ENCODE assay signal across 16 cellular contexts in the genomic region with DNA sequence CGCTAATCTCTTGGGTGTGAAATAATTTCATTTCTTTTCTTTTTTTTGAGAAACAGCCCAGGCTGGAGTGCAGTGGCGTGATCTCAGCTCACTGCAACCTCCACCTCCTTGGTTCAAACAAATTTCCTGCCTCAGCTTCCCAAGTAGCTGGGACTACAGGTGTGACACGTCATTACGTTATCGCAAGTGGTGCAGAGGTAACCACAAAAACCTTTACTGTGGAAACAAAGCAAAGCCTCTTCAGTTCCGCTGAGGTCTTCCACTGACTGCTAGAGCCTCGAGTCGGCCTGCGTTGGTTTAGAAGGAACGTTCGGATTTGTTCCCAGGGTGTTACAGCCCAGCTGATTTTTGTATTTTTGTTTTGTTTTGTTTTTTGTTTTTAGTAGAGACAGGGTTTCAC. TPM values are rescaled to one million over a fixed set of nuclear protein-coding genes. Genes with fewer than 3 reads are reported as not detected.
DNase-seq lines count a peak whose midpoint lies in the region; ATAC-seq, FAIRE-seq and TF ChIP-seq lines count a peak whose summit lies in the region.
"Had no signal": no experiment of that assay in that cellular context is flagged by ENCODE, and none has a peak within 500 bp of the region (broad histone marks: within the 10 kb centered on the region; RNA-seq: fewer than 3 reads in every experiment).

No MANE protein-coding gene starts in this region.

- POLR2A ChIA-PET in CD4-positive, alpha-beta T cell (lab: Charles Lee): interaction anchor here (0.7 to 4.8 kb wide), 14 partner anchors 7 to 509 kb away, joined by 3 to 50 read pairs (median 8); a partner anchor contains a TSS

- H3K4me1 ChIP-seq in pancreas (peaks cover 0 to 6% (median 0%) of the 10 kb centered on the region in 3 donors), vagina (peaks cover 14% of the 10 kb centered on the region)
- H3K4me1 ChIP-seq: uterus had no signal

- H3K36me3 ChIP-seq in pancreas: peaks cover 0 to 6% (median 0%) of the 10 kb centered on the region in 3 donors
- no peaks in the 10 kb centered on the region for H3K36me3 ChIP-seq in vagina
- H3K36me3 ChIP-seq in H7 (replicated peaks; ENCODE audit: control insufficient read depth, insufficient read depth, low read length): no peaks in the 10 kb centered on the region; the same call in 1 of the 2 replicates
- H3K36me3 ChIP-seq: uterus had no signal

- H3K27ac Mint-ChIP-seq in CD4-positive, alpha-beta T cell: peak overlapping the region; percentile 92
- peak overlapping the region; percentile 94 for H3K27ac Mint-ChIP-seq in T-helper 17 cell
- peak overlapping the region; percentile 87 for H3K27ac Mint-ChIP-seq in activated T-helper 1 cell treated with anti-CD3 and anti-CD28 coated beads, Interleukin-12 subunit alpha, Interleukin-12 subunit beta, Interleukin-2, Interleukin-4 antibody, amounts not matched to agents 30 ng/mL and 10 ng/mL and 1 ng/mL, durations not matched to agents 14 hours and 24 hours and 36 hours
- H3K27ac Mint-ChIP-seq in effector memory CD8-positive, alpha-beta T cell: peak overlapping the region; percentile 58 to 85
- H3K27ac Mint-ChIP-seq: mesothelial cell of epicardium had no signal

- H3K36me3 Mint-ChIP-seq in CD4-positive, alpha-beta T cell (ENCODE audit: low read depth): peaks cover 17% of the 10 kb centered on the region
- H3K36me3 Mint-ChIP-seq in T-helper 17 cell (ENCODE audit: low read depth): no peaks in the 10 kb centered on the region
- H3K36me3 Mint-ChIP-seq in activated T-helper 1 cell treated with anti-CD3 and anti-CD28 coated beads, Interleukin-12 subunit alpha, Interleukin-12 subunit beta, Interleukin-2, Interleukin-4 antibody, amounts not matched to agents 30 ng/mL and 10 ng/mL and 1 ng/mL, durations not matched to agents 14 hours and 24 hours and 36 hours (ENCODE audit: low read depth): no peaks in the 10 kb centered on the region
- H3K36me3 Mint-ChIP-seq in effector memory CD8-positive, alpha-beta T cell (ENCODE audit: insufficient read depth): peaks cover 22% of the 10 kb centered on the region

- peak; percentile 59 for ATAC-seq in CD4-positive, alpha-beta T cell (ENCODE audit: poor library complexity)
- peak; percentile 73 for ATAC-seq in T-helper 17 cell
- ATAC-seq in effector memory CD8-positive, alpha-beta T cell (replicated peaks): peak; percentile 74
- ATAC-seq in pancreas: no peak

- 84 to 90% methylated on average over 11 of the region's 11 CpGs for WGBS in pancreas, 2 donors

- no peaks in the 10 kb centered on the region for H3K9me3 Mint-ChIP-seq in CD4-positive, alpha-beta T cell
- H3K9me3 Mint-ChIP-seq in activated T-helper 1 cell treated with anti-CD3 and anti-CD28 coated beads, Interleukin-12 subunit alpha, Interleukin-12 subunit beta, Interleukin-2, Interleukin-4 antibody, amounts not matched to agents 30 ng/mL and 10 ng/mL and 1 ng/mL, durations not matched to agents 14 hours and 24 hours and 36 hours: no peaks in the 10 kb centered on the region
- no peaks in the 10 kb centered on the region for H3K9me3 Mint-ChIP-seq in effector memory CD8-positive, alpha-beta T cell
- H3K9me3 Mint-ChIP-seq: immature natural killer cell, mesothelial cell of epicardium had no signal

- H3K4me3 Mint-ChIP-seq in CD4-positive, alpha-beta T cell: peak overlapping the region; percentile 90
- peak overlapping the region; percentile 69 for H3K4me3 Mint-ChIP-seq in T-helper 17 cell
- peak overlapping the region; percentile 75 for H3K4me3 Mint-ChIP-seq in activated T-helper 1 cell treated with anti-CD3 and anti-CD28 coated beads, Interleukin-12 subunit alpha, Interleukin-12 subunit beta, Interleukin-2, Interleukin-4 antibody, amounts not matched to agents 30 ng/mL and 10 ng/mL and 1 ng/mL, durations not matched to agents 14 hours and 24 hours and 36 hours
- H3K4me3 Mint-ChIP-seq in effector memory CD8-positive, alpha-beta T cell: peak overlapping the region; percentile 69 to 73
- H3K4me3 Mint-ChIP-seq: mesothelial cell of epicardium had no signal

- H3K4me3 ChIP-seq in pancreas (no peak overlapping the region), vagina (no peak overlapping the region), H7 (ENCODE audit: insufficient read depth, low read depth, low read length) (no peak overlapping the region)
- H3K4me3 ChIP-seq: dorsolateral prefrontal cortex, uterus had no signal

- no peaks in the 10 kb centered on the region for H3K9me3 ChIP-seq in CD4-positive, alpha-beta T cell (ENCODE audit: control insufficient read depth, low read length)
- no peaks in the 10 kb centered on the region for H3K9me3 ChIP-seq in T-helper 17 cell (ENCODE audit: control insufficient read depth, low read length, poor library complexity, severe bottlenecking)
- no peaks in the 10 kb centered on the region for H3K9me3 ChIP-seq in pancreas
- no peaks in the 10 kb centered on the region for H3K9me3 ChIP-seq in vagina
- H3K9me3 ChIP-seq: uterus had no signal

- H3K27me3 ChIP-seq in CD4-positive, alpha-beta T cell (ENCODE audit: control insufficient read depth, insufficient read depth, low read length): no peaks in the 10 kb centered on the region
- H3K27me3 ChIP-seq in pancreas: no peaks in the 10 kb centered on the region
- no peaks in the 10 kb centered on the region for H3K27me3 ChIP-seq in vagina
- H3K27me3 ChIP-seq in H7 (ENCODE audit: control insufficient read depth, insufficient read depth, low read length): no peaks in the 10 kb centered on the region
- H3K27me3 ChIP-seq: dorsolateral prefrontal cortex, uterus had no signal

- TF ChIP-seq CTCF in CD4-positive, alpha-beta T cell (IDR thresholded peaks at IDR 0.05): no peak
- TF ChIP-seq CTCF in pancreas (IDR thresholded peaks at IDR 0.05) (no peak), vagina (IDR thresholded peaks at IDR 0.05) (no peak)

- FAIRE-seq in pancreas (lab: Jason Lieb, UNC): no peak

- H3K27ac ChIP-seq in CD4-positive, alpha-beta T cell (ENCODE audit: low read depth, low read length): peak overlapping the region; percentile 64
- H3K27ac ChIP-seq in pancreas (no peak overlapping the region), vagina (no peak overlapping the region)
- H3K27ac ChIP-seq: dorsolateral prefrontal cortex, uterus had no signal

- no peaks in the 10 kb centered on the region for H3K27me3 Mint-ChIP-seq in CD4-positive, alpha-beta T cell
- H3K27me3 Mint-ChIP-seq in T-helper 17 cell: no peaks in the 10 kb centered on the region
- peaks cover 24% of the 10 kb centered on the region for H3K27me3 Mint-ChIP-seq in activated T-helper 1 cell treated with anti-CD3 and anti-CD28 coated beads, Interleukin-12 subunit alpha, Interleukin-12 subunit beta, Interleukin-2, Interleukin-4 antibody, amounts not matched to agents 30 ng/mL and 10 ng/mL and 1 ng/mL, durations not matched to agents 14 hours and 24 hours and 36 hours (ENCODE audit: insufficient read depth)
- H3K27me3 Mint-ChIP-seq in effector memory CD8-positive, alpha-beta T cell: no peaks in the 10 kb centered on the region

- peak in 7 of 10 experiments; percentile 36 to 71 (median 40) for DNase-seq in CD4-positive, alpha-beta T cell
- DNase-seq in T-helper 17 cell (peak in 1 of 3 donors; percentile 48), pancreas (no peak), vagina (ENCODE audit: extremely low spot score in 2 of 2) (no peak), H7 (no peak), D341Med (ENCODE audit: low spot score) (no peak)
- DNase-seq in activated T-helper 1 cell treated with anti-CD3 and anti-CD28 coated beads, Interleukin-12 subunit alpha, Interleukin-12 subunit beta, Interleukin-2, Interleukin-4 antibody, amounts not matched to agents 30 ng/mL and 10 ng/mL and 1 ng/mL, durations not matched to agents 14 hours and 24 hours and 36 hours (ENCODE audit: low spot score): peak; percentile 76
- peak; percentile 47 to 53 (median 53) for DNase-seq in effector memory CD8-positive, alpha-beta T cell
- DNase-seq: dorsolateral prefrontal cortex, foreskin fibroblast, KG1, posterior cingulate gyrus, SHP77, uterus had no signal

- peaks cover 39% of the 10 kb centered on the region for H3K4me1 Mint-ChIP-seq in CD4-positive, alpha-beta T cell (ENCODE audit: low read depth)
- H3K4me1 Mint-ChIP-seq in T-helper 17 cell: peaks cover 26% of the 10 kb centered on the region
- peaks cover 35% of the 10 kb centered on the region for H3K4me1 Mint-ChIP-seq in activated T-helper 1 cell treated with anti-CD3 and anti-CD28 coated beads, Interleukin-12 subunit alpha, Interleukin-12 subunit beta, Interleukin-2, Interleukin-4 antibody, amounts not matched to agents 30 ng/mL and 10 ng/mL and 1 ng/mL, durations not matched to agents 14 hours and 24 hours and 36 hours (ENCODE audit: low read depth)
- peaks cover 18 to 33% of the 10 kb centered on the region in 2 donors for H3K4me1 Mint-ChIP-seq in effector memory CD8-positive, alpha-beta T cell (ENCODE audit: low read depth in 2 of 2)

- intact Hi-C loops in CD4-positive, alpha-beta T cell (cut with DNase I, micrococcal nuclease): no loop called here
- intact Hi-C loops in activated T-helper 1 cell treated with anti-CD3 and anti-CD28 coated beads, Interleukin-12 subunit alpha, Interleukin-12 subunit beta, Interleukin-2, Interleukin-4 antibody, amounts not matched to agents 30 ng/mL and 10 ng/mL and 1 ng/mL, durations not matched to agents 14 hours and 24 hours and 36 hours (cut with micrococcal nuclease): loop anchor here (1.0 to 10.0 kb wide), 4 partner anchors 8 to 542 kb away; a partner anchor contains a TSS
- intact Hi-C loops in pancreas (cut with DNase I) (no loop called here), vagina (cut with DNase I) (no loop called here)

- CTCF ChIA-PET in CD4-positive, alpha-beta T cell (lab: Charles Lee): interaction anchor here (1.0 to 5.4 kb wide), 6 partner anchors 13 to 122 kb away, joined by 3 to 60 read pairs (median 12); a partner anchor contains a TSS

- TF ChIP-seq POLR2A in vagina (IDR thresholded peaks at IDR 0.05): no peak

RNA-seq across cellular contexts. Expression of a gene that starts 2.0 kb away (rescaled TPM):
- total RNA-seq in CD4-positive, alpha-beta T cell: 10 to 100 TPM; 11.2 to 11.8 TPM
- 10 to 100 TPM; 11.3 to 13.8 TPM for total RNA-seq in T-helper 17 cell
- total RNA-seq in activated T-helper 1 cell treated with anti-CD3 and anti-CD28 coated beads, Interleukin-12 subunit alpha, Interleukin-12 subunit beta, Interleukin-2, Interleukin-4 antibody, amounts not matched to agents 30 ng/mL and 10 ng/mL and 1 ng/mL, durations not matched to agents 14 hours and 24 hours and 36 hours: 3.0 and 4.9 TPM in 2 replicates
- total RNA-seq in pancreas: 1 to 10 TPM; 3.7 to 5.8 (median 4.6) TPM
- polyA plus RNA-seq in pancreas: 10 to 100 TPM; 10.3 to 12.9 TPM
- 5.2 TPM for total RNA-seq in vagina
- 9.8 and 12.5 TPM in 2 replicates for total RNA-seq in H7 (2014; rRNA removed; shearing (Covaris generic))

RNA-seq across cellular contexts. Expression of a gene that starts 14.5 kb away (rescaled TPM):
- 10 to 100 TPM; 45.2 to 46.6 TPM for total RNA-seq in CD4-positive, alpha-beta T cell
- total RNA-seq in T-helper 17 cell (10 to 100 TPM; 40.3 to 41.8 TPM), pancreas (10 to 100 TPM; 12.7 to 24.3 (median 17.6) TPM), vagina (30.9 TPM)
- 39.8 and 40.4 TPM in 2 replicates for total RNA-seq in activated T-helper 1 cell treated with anti-CD3 and anti-CD28 coated beads, Interleukin-12 subunit alpha, Interleukin-12 subunit beta, Interleukin-2, Interleukin-4 antibody, amounts not matched to agents 30 ng/mL and 10 ng/mL and 1 ng/mL, durations not matched to agents 14 hours and 24 hours and 36 hours
- 10 to 100 TPM; 35.0 to 40.5 TPM for polyA plus RNA-seq in pancreas
- total RNA-seq in H7 (2014; rRNA removed; shearing (Covaris generic)): 16.0 and 25.0 TPM in 2 replicates

RNA-seq across cellular contexts. Expression of a gene that starts 17.1 kb away (rescaled TPM):
- total RNA-seq in CD4-positive, alpha-beta T cell: 10 to 100 TPM; 23.1 to 24.7 TPM
- total RNA-seq in T-helper 17 cell (10 to 100 TPM; 24.7 to 26.3 TPM), pancreas (10 to 100 TPM; 12.9 to 23.2 (median 16.9) TPM), vagina (15.5 TPM)
- 35.6 and 36.4 TPM in 2 replicates for total RNA-seq in activated T-helper 1 cell treated with anti-CD3 and anti-CD28 coated beads, Interleukin-12 subunit alpha, Interleukin-12 subunit beta, Interleukin-2, Interleukin-4 antibody, amounts not matched to agents 30 ng/mL and 10 ng/mL and 1 ng/mL, durations not matched to agents 14 hours and 24 hours and 36 hours
- polyA plus RNA-seq in pancreas: 10 to 100 TPM; 13.8 to 16.6 TPM
- 64.7 and 67.0 TPM in 2 replicates for total RNA-seq in H7 (2014; rRNA removed; shearing (Covaris generic))

RNA-seq across cellular contexts. Expression of a gene that starts 20.9 kb away (rescaled TPM):
- 10 to 100 TPM; 12.0 to 12.9 TPM for total RNA-seq in CD4-positive, alpha-beta T cell
- total RNA-seq in T-helper 17 cell: 10 to 100 TPM; 12.6 to 12.8 TPM
- total RNA-seq in activated T-helper 1 cell treated with anti-CD3 and anti-CD28 coated beads, Interleukin-12 subunit alpha, Interleukin-12 subunit beta, Interleukin-2, Interleukin-4 antibody, amounts not matched to agents 30 ng/mL and 10 ng/mL and 1 ng/mL, durations not matched to agents 14 hours and 24 hours and 36 hours: 12.6 and 13.2 TPM in 2 replicates
- total RNA-seq in pancreas: 1 to 10 TPM; 6.6 to 9.0 (median 7.8) TPM
- polyA plus RNA-seq in pancreas: 1 to 10 TPM; 5.7 to 9.7 TPM
- 8.8 TPM for total RNA-seq in vagina
- 3.5 and 4.9 TPM in 2 replicates for total RNA-seq in H7 (2014; rRNA removed; shearing (Covaris generic))

RNA-seq across cellular contexts. Expression of a gene that starts 21.7 kb away (rescaled TPM):
- total RNA-seq in CD4-positive, alpha-beta T cell: 1 to 10 TPM; 1.7 to 1.8 TPM
- 1 to 10 TPM; 1.1 to 1.6 TPM for total RNA-seq in T-helper 17 cell
- 7.3 and 9.0 TPM in 2 replicates for total RNA-seq in activated T-helper 1 cell treated with anti-CD3 and anti-CD28 coated beads, Interleukin-12 subunit alpha, Interleukin-12 subunit beta, Interleukin-2, Interleukin-4 antibody, amounts not matched to agents 30 ng/mL and 10 ng/mL and 1 ng/mL, durations not matched to agents 14 hours and 24 hours and 36 hours
- 1 to 10 TPM; 3.2 to 6.2 (median 5.0) TPM for total RNA-seq in pancreas
- polyA plus RNA-seq in pancreas: 10 to 100 TPM; 20.7 to 22.8 TPM
- total RNA-seq in vagina: 8.3 TPM
- 13.2 and 14.4 TPM in 2 replicates for total RNA-seq in H7 (2014; rRNA removed; shearing (Covaris generic))

Comparison
In these comparisons a context has a peak if more than half of its experiments do, and no peak if none do; other contexts are left out.
1. ATAC-seq: peak in CD4-positive, alpha-beta T cell (single experiment), T-helper 17 cell (single experiment) and effector memory CD8-positive, alpha-beta T cell (single experiment); none in pancreas (0 of 4).
2. DNase-seq: peak in CD4-positive, alpha-beta T cell (7 of 10), activated T-helper 1 cell treated with anti-CD3 and anti-CD28 coated beads, Interleukin-12 subunit alpha, Interleukin-12 subunit beta, Interleukin-2, Interleukin-4 antibody, amounts not matched to agents 30 ng/mL and 10 ng/mL and 1 ng/mL, durations not matched to agents 14 hours and 24 hours and 36 hours (single experiment) and effector memory CD8-positive, alpha-beta T cell (3 of 3); none in pancreas (0 of 6), vagina (0 of 2), H7 (single experiment) and D341Med (single experiment).
3. Peak in every context shown above with its lines, with median percentiles within 50 percentile points of each other: H3K27ac Mint-ChIP-seq and H3K4me3 Mint-ChIP-seq.